ENCODE assay signal across 18 cellular contexts in genomic region chr5:177186645-177187044, GRCh38. TPM values are rescaled to one million over a fixed set of nuclear protein-coding genes. Genes with fewer than 3 reads are reported as not detected.
A peak's percentile ranks its signal among the peaks of the same experiment; 100 is the strongest.
DNase-seq lines count a peak whose midpoint lies in the region; ATAC-seq, FAIRE-seq and TF ChIP-seq lines count a peak whose summit lies in the region.
"Had no signal": no experiment of that assay in that cellular context is flagged by ENCODE, and none has a peak within 500 bp of the region (broad histone marks: within the 10 kb centered on the region; RNA-seq: fewer than 3 reads in every experiment).

No MANE protein-coding gene starts in this region.

- no peak overlapping the region for H3K4me3 Mint-ChIP-seq in CD4-positive, alpha-beta T cell
- no peak overlapping the region for H3K4me3 Mint-ChIP-seq in H9
- H3K4me3 Mint-ChIP-seq: B cell; CD8-positive, alpha-beta memory T cell had no signal

- H4K91ac ChIP-seq in H9 (ENCODE audit: insufficient read length, low read depth, low read length) (no peak overlapping the region), mesenchymal stem cell (ENCODE audit: low read length) (peak overlapping the region; percentile 39), trophoblast cell (ENCODE audit: low read depth, low read length) (no peak overlapping the region)

- H3K14ac ChIP-seq in H9 (ENCODE audit: insufficient read depth, low read length) = no peak overlapping the region
- no peak overlapping the region for H3K14ac ChIP-seq in mesenchymal stem cell (ENCODE audit: low read length in 2 of 2)
- no peak overlapping the region for H3K14ac ChIP-seq in trophoblast cell (ENCODE audit: low read length)

- H2BK12ac ChIP-seq in H9 (ENCODE audit: insufficient read length, low read depth, low read length) (no peak overlapping the region), mesenchymal stem cell (ENCODE audit: low read length in 2 of 2) (no peak overlapping the region), trophoblast cell (ENCODE audit: low read length) (no peak overlapping the region)

- H2AK5ac ChIP-seq in H9 (ENCODE audit: insufficient read length, low read length) (no peak overlapping the region), mesenchymal stem cell (ENCODE audit: low read length, severe bottlenecking) (no peak overlapping the region), trophoblast cell (ENCODE audit: low read length) (no peak overlapping the region)

- no peak overlapping the region for H3K27ac ChIP-seq in CD4-positive, alpha-beta T cell (ENCODE audit: low read depth, low read length)
- H3K27ac ChIP-seq in H9 (ENCODE audit: insufficient read length, low read depth, low read length) = no peak overlapping the region
- no peak overlapping the region for H3K27ac ChIP-seq in mesenchymal stem cell (ENCODE audit: low read length, poor library complexity, severe bottlenecking)
- H3K27ac ChIP-seq in trophoblast cell (ENCODE audit: low read depth, low read length) = no peak overlapping the region
- H3K27ac ChIP-seq: GM23248 had no signal

- no peak overlapping the region for H4K12ac ChIP-seq in trophoblast cell (ENCODE audit: low read depth, low read length)

- peaks cover 48% of the 10 kb centered on the region for H3K4me1 Mint-ChIP-seq in CD4-positive, alpha-beta T cell (ENCODE audit: low read depth)
- H3K4me1 Mint-ChIP-seq in H9 = peaks cover 0 to 2% of the 10 kb centered on the region in 2 experiments; a peak in 2 of 4 replicates

- H3K4me2 ChIP-seq in H9 (ENCODE audit: insufficient read depth, insufficient read length, low read length) (no peak overlapping the region), mesenchymal stem cell (ENCODE audit: low read length, poor library complexity, severe bottlenecking) (no peak overlapping the region), trophoblast cell (ENCODE audit: low read length) (no peak overlapping the region)

- H3K9ac ChIP-seq in H9 (ENCODE audit: extremely low read depth, insufficient read length, low read length) (no peak overlapping the region), mesenchymal stem cell (ENCODE audit: low read length) (no peak overlapping the region), trophoblast cell (ENCODE audit: low read length) (no peak overlapping the region)
- H3K9ac ChIP-seq: GM23248 had no signal

- no peak overlapping the region for H3T11ph ChIP-seq in H9 (ENCODE audit: low read length)

- H3K18ac ChIP-seq in H9 (ENCODE audit: insufficient read length, low read depth, low read length) (no peak overlapping the region), mesenchymal stem cell (ENCODE audit: low read depth in 1 of 2, low read length in 2 of 2) (no peak overlapping the region), trophoblast cell (ENCODE audit: low read length) (no peak overlapping the region)

- H3K4ac ChIP-seq in H9 (ENCODE audit: low read depth, low read length) (no peak overlapping the region), mesenchymal stem cell (ENCODE audit: low read depth in 1 of 2, low read length in 2 of 2) (no peak overlapping the region), trophoblast cell (ENCODE audit: low read depth, low read length) (peak overlapping the region; percentile 19)

- no CpG with 5 or more reads among the region's 6 CpGs for WGBS in H9 (ENCODE audit: extremely low coverage, insufficient read length, low lambda C conversion rate)
- WGBS in mesenchymal stem cell = 100% methylated on average over 6 of the region's 6 CpGs
- WGBS in trophoblast cell (ENCODE audit: extremely low coverage, insufficient coverage, insufficient read length) = no CpG with 5 or more reads among the region's 6 CpGs

- H3K4me3 ChIP-seq in mesenchymal stem cell (ENCODE audit: insufficient read depth in 1 of 2, low read depth in 1 of 2, low read length in 2 of 2) (no peak overlapping the region), trophoblast cell (ENCODE audit: low read depth, low read length) (no peak overlapping the region)
- H3K4me3 ChIP-seq: GM12878, GM23248 had no signal

- TF ChIP-seq CTCF in CD4-positive, alpha-beta T cell (IDR thresholded peaks at IDR 0.05) = no peak
- TF ChIP-seq CTCF in H9 (conservative IDR thresholded peaks at IDR 0.05) (no peak), D721Med (IDR thresholded peaks at IDR 0.05; ENCODE audit: insufficient read depth, missing control alignments) (no peak)

- intact Hi-C loops in CD4-positive, alpha-beta T cell (cut with DNase I, micrococcal nuclease) = no loop called here

- H3K36me3 ChIP-seq in mesenchymal stem cell (ENCODE audit: control insufficient read depth in 1 of 2, insufficient read depth in 2 of 2, low read depth in 1 of 2, low read length in 2 of 2) (peaks cover 11 to 15% of the 10 kb centered on the region in 2 experiments), trophoblast cell (ENCODE audit: control insufficient read depth in 1 of 2, insufficient read depth in 2 of 2, low read length in 2 of 2) (peaks cover 0 to 3% of the 10 kb centered on the region in 2 experiments)

- H2AFZ ChIP-seq in H9 (ENCODE audit: low read length) (no peak overlapping the region), mesenchymal stem cell (ENCODE audit: low read depth, low read length) (no peak overlapping the region), trophoblast cell (ENCODE audit: insufficient read depth, low read length, poor library complexity) (no peak overlapping the region)
- H2AFZ ChIP-seq: GM23248 had no signal

- no peak overlapping the region for H2BK20ac ChIP-seq in H9 (ENCODE audit: low read depth, low read length, poor library complexity, severe bottlenecking)

- H3K36me3 Mint-ChIP-seq in CD4-positive, alpha-beta T cell (ENCODE audit: low read depth) = peaks cover 32% of the 10 kb centered on the region
- peaks cover 1 to 21% (median 12%) of the 10 kb centered on the region in 3 experiments; a peak in 6 of 7 replicates for H3K36me3 Mint-ChIP-seq in H9 (ENCODE audit: insufficient read depth in 1 of 3, low read depth in 3 of 3)

- no peaks in the 10 kb centered on the region for H3K27me3 Mint-ChIP-seq in CD4-positive, alpha-beta T cell
- H3K27me3 Mint-ChIP-seq in H9 (ENCODE audit: low read depth) = no peaks in the 10 kb centered on the region
- H3K27me3 Mint-ChIP-seq: B cell; CD8-positive, alpha-beta memory T cell had no signal

- H3K79me1 ChIP-seq in H9 (ENCODE audit: insufficient read depth, low read depth, low read length, poor library complexity, severe bottlenecking) (peaks cover 5% of the 10 kb centered on the region), mesenchymal stem cell (replicated peaks; ENCODE audit: low read length, poor library complexity, severe bottlenecking) (peaks cover 9% of the 10 kb centered on the region), trophoblast cell (ENCODE audit: low read length) (no peaks in the 10 kb centered on the region)

- H3K56ac ChIP-seq in H9 (ENCODE audit: insufficient read length, low read depth, low read length) = no peak overlapping the region

- FAIRE-seq in D721Med (lab: Jason Lieb, UNC) = no peak
- FAIRE-seq: GM12878, GM18507, HepG2, HTR-8/SVneo had no signal

- no peak overlapping the region for H2BK5ac ChIP-seq in H9 (ENCODE audit: insufficient read length, low read length)
- no peak overlapping the region for H2BK5ac ChIP-seq in mesenchymal stem cell (ENCODE audit: low read depth, low read length, poor library complexity, severe bottlenecking)
- H2BK5ac ChIP-seq in trophoblast cell (ENCODE audit: low read depth, low read length, poor library complexity) = no peak overlapping the region

- H3K27me3 ChIP-seq in CD4-positive, alpha-beta T cell (ENCODE audit: control insufficient read depth, insufficient read depth, low read length) = no peaks in the 10 kb centered on the region
- H3K27me3 ChIP-seq in H9 (ENCODE audit: insufficient read depth, low read length) (no peaks in the 10 kb centered on the region), mesenchymal stem cell (ENCODE audit: control insufficient read depth in 1 of 2, insufficient read depth in 1 of 2, low read length in 2 of 2) (no peaks in the 10 kb centered on the region), trophoblast cell (ENCODE audit: insufficient read depth, low read length) (no peaks in the 10 kb centered on the region)

- ATAC-seq in CD4-positive, alpha-beta T cell (ENCODE audit: poor library complexity) = no peak
- no peak for ATAC-seq in HG02938 (IDR thresholded peaks at IDR 0.05; ENCODE audit: unreplicated experiment)
- ATAC-seq: GM12878, HepG2 had no signal

- H3K27ac Mint-ChIP-seq in CD4-positive, alpha-beta T cell = peak overlapping the region; percentile 27
- H3K27ac Mint-ChIP-seq in H9 = peak overlapping the region in 2 of 3 experiments; percentile 59 to 82; a peak in 4 of 7 replicates
- H3K27ac Mint-ChIP-seq: B cell had no signal

- H3K23ac ChIP-seq in H9 (ENCODE audit: insufficient read length, low read depth, low read length) (no peak overlapping the region), mesenchymal stem cell (ENCODE audit: low read length in 2 of 2) (no peak overlapping the region), trophoblast cell (ENCODE audit: low read length) (no peak overlapping the region)

- H2BK120ac ChIP-seq in H9 (ENCODE audit: low read depth, low read length, poor library complexity, severe bottlenecking) = no peak overlapping the region
- no peak overlapping the region for H2BK120ac ChIP-seq in mesenchymal stem cell (ENCODE audit: low read depth, low read length)
- H2BK120ac ChIP-seq in trophoblast cell (ENCODE audit: insufficient read depth, low read length, poor library complexity) = no peak overlapping the region

- H3K79me2 ChIP-seq in H9 (ENCODE audit: insufficient read depth, low read length) (peaks cover 23% of the 10 kb centered on the region; the same call in 1 of the 2 replicates), trophoblast cell (ENCODE audit: control insufficient read depth, insufficient read depth, low read length, poor library complexity) (peaks cover 1% of the 10 kb centered on the region)

- no peaks in the 10 kb centered on the region for H3K9me3 Mint-ChIP-seq in CD4-positive, alpha-beta T cell
- no peaks in the 10 kb centered on the region for H3K9me3 Mint-ChIP-seq in H9
- H3K9me3 Mint-ChIP-seq: CD8-positive, alpha-beta memory T cell had no signal

- H4K5ac ChIP-seq in H9 (ENCODE audit: insufficient read length, low read depth, low read length) = no peak overlapping the region

- no peaks in the 10 kb centered on the region for H3K9me3 ChIP-seq in CD4-positive, alpha-beta T cell (ENCODE audit: control insufficient read depth, low read length)
- no peaks in the 10 kb centered on the region for H3K9me3 ChIP-seq in H9 (ENCODE audit: control insufficient read depth, low read depth, low read length)
- no peaks in the 10 kb centered on the region for H3K9me3 ChIP-seq in mesenchymal stem cell (ENCODE audit: control insufficient read depth, low read length)
- H3K9me3 ChIP-seq in trophoblast cell (ENCODE audit: insufficient read depth, low read depth, low read length) = no peaks in the 10 kb centered on the region
- H3K9me3 ChIP-seq: Caco-2 had no signal

- POLR2A ChIA-PET in CD4-positive, alpha-beta T cell (lab: Charles Lee) = interaction anchor here (0.6 to 1.1 kb wide), 5 partner anchors 11 to 218 kb away, joined by 3 read pairs; no protein-coding TSS in a partner anchor

- H3K4me1 ChIP-seq in H9 (ENCODE audit: insufficient read depth, low read length) (no peaks in the 10 kb centered on the region), mesenchymal stem cell (ENCODE audit: control insufficient read depth, insufficient read depth, low read depth, low read length) (peaks cover 11% of the 10 kb centered on the region), trophoblast cell (ENCODE audit: control insufficient read depth in 1 of 2, insufficient read depth in 2 of 2, low read length in 2 of 2) (peaks cover 4 to 7% of the 10 kb centered on the region in 2 experiments)
- H3K4me1 ChIP-seq: Caco-2 had no signal

- H4K8ac ChIP-seq in H9 (replicated peaks; ENCODE audit: insufficient read length, low read depth, low read length) (no peak overlapping the region), mesenchymal stem cell (ENCODE audit: low read length) (no peak overlapping the region), trophoblast cell (ENCODE audit: low read depth, low read length) (no peak overlapping the region)

- CTCF ChIA-PET in CD4-positive, alpha-beta T cell (lab: Charles Lee) = no interaction called here

- no peak for DNase-seq in CD4-positive, alpha-beta T cell
- DNase-seq in H9 (no peak), mesenchymal stem cell (no peak), trophoblast cell (no peak), D721Med (ENCODE audit: insufficient read length, low spot score) (no peak), inferior parietal cortex (ENCODE audit: extremely low spot score) (no peak)
- DNase-seq: C1 segment of cervical spinal cord; Caco-2; CD8-positive, alpha-beta memory T cell; DMS53; GM23248; H7 had no signal

- H2BK15ac ChIP-seq in H9 (ENCODE audit: low read depth, low read length) (no peak overlapping the region), mesenchymal stem cell (ENCODE audit: low read depth, poor library complexity, severe bottlenecking) (no peak overlapping the region)

- H3K23me2 ChIP-seq in H9 (ENCODE audit: insufficient read length, low read depth, low read length, poor library complexity, severe bottlenecking) = no peaks in the 10 kb centered on the region

- H4K20me1 ChIP-seq in H9 (ENCODE audit: control insufficient read depth, insufficient read depth, insufficient read length) = no peaks in the 10 kb centered on the region

RNA-seq across cellular contexts. Expression of gene NSD1, which starts 53.1 kb away (rescaled TPM):
- total RNA-seq in CD4-positive, alpha-beta T cell = 10 to 100 TPM; 87.6 to 93.3 TPM
- total RNA-seq in H9 (2021) = 197 and 213 TPM in 2 replicates
- 15.1 TPM for polyA plus RNA-seq in mesenchymal stem cell (2013, experiment 1 of 2)
- polyA plus RNA-seq in mesenchymal stem cell (2013, experiment 2 of 2) = 14.0 TPM
- polyA plus RNA-seq in trophoblast cell (2013) = 22.2 and 23.8 TPM in 2 replicates
